Comparison of ENCODE assay signal across 10 cellular contexts in genomic region chr18:34039194-34039593, GRCh38.
DNase-seq lines count a peak whose midpoint lies in the region; ATAC-seq and TF ChIP-seq lines count a peak whose summit lies in the region.
"Had no signal": no experiment of that assay in that cellular context is flagged by ENCODE, and none has a peak within 500 bp of the region (broad histone marks: within the 10 kb centered on the region; RNA-seq: fewer than 3 reads in every experiment).

No MANE protein-coding gene starts in this region.

- peak overlapping the region; percentile 87 for H2AFZ ChIP-seq in OCI-LY7 (ENCODE audit: low read length)

- POLR2A ChIA-PET in OCI-LY7 (lab: Charles Lee) = interaction anchor here (1.0 kb wide), 1 partner anchor 53 kb away, joined by 4 read pairs; no protein-coding TSS in a partner anchor

- CTCF ChIA-PET in OCI-LY7 (lab: Charles Lee; ENCODE audit: unreplicated experiment) = no interaction called here

- in situ Hi-C loops in GM13977 (cut with MboI; ENCODE audit: low pct_unique_long_range_greater_than_20kb, low sequenced_read_pairs, unreplicated experiment) = no loop called here

- H3K79me2 ChIP-seq in OCI-LY7 (ENCODE audit: insufficient read depth, low read depth, low read length) = no peaks in the 10 kb centered on the region

- DNase-seq in OCI-LY7 (ENCODE audit: low spot score) (peak; percentile 25), left lung (no peak), NCI-H1417 treated with DMSO at 0.1 percent for 48 hours (lab: John Stamatoyannopoulos, UW) (no peak), NCI-H524 treated with DMSO at 0.1 percent for 48 hours (lab: John Stamatoyannopoulos, UW) (no peak), GM13977 (ENCODE audit: low spot score) (no peak)
- no peak for DNase-seq in stimulated activated CD4-positive, alpha-beta T cell treated with anti-CD3 and anti-CD28 coated beads, Interleukin-15, amount 100 ng/mL, for 24 hours
- DNase-seq: activated CD8-positive, alpha-beta T cell treated with anti-CD3 and anti-CD28 coated beads for 36 hours had no signal

- H3K36me3 ChIP-seq in OCI-LY7 (ENCODE audit: insufficient read depth, low read length) = no peaks in the 10 kb centered on the region
- H3K36me3 ChIP-seq in left lung = no peaks in the 10 kb centered on the region
- H3K36me3 ChIP-seq: neutrophil had no signal

- H3K4me1 ChIP-seq in OCI-LY7 (ENCODE audit: insufficient read depth, low read length, poor library complexity, severe bottlenecking) (no peaks in the 10 kb centered on the region), left lung (no peaks in the 10 kb centered on the region)

- no TSS peak for BruUV-seq in OCI-LY7 (replicated peaks; lab: Mats Ljungman, UMichigan)

- no peaks in the 10 kb centered on the region for H3K27me3 ChIP-seq in left lung
- H3K27me3 ChIP-seq: neutrophil had no signal

- no peak overlapping the region for H3K4me3 ChIP-seq in OCI-LY7 (ENCODE audit: low read depth, low read length, poor library complexity, severe bottlenecking)
- H3K4me3 ChIP-seq in left lung = no peak overlapping the region

- no peaks in the 10 kb centered on the region for H4K20me1 ChIP-seq in OCI-LY7 (ENCODE audit: insufficient read depth, low read length)

- TF ChIP-seq CTCF in OCI-LY7 (conservative IDR thresholded peaks at IDR 0.05; ENCODE audit: low read length) = no peak
- TF ChIP-seq CTCF in left lung (IDR thresholded peaks at IDR 0.05) = no peak
- no peak for TF ChIP-seq CTCF in GM13977 (IDR thresholded peaks at IDR 0.05; ENCODE audit: extremely low read depth, insufficient read depth, missing control alignments)

- ATAC-seq in GM18517 (IDR thresholded peaks at IDR 0.05; ENCODE audit: unreplicated experiment) (peak; percentile 70), HG02759 (IDR thresholded peaks at IDR 0.05; ENCODE audit: unreplicated experiment) (peak; percentile 71), left lung (peak; percentile 32)
- ATAC-seq: activated CD8-positive, alpha-beta T cell treated with anti-CD3 and anti-CD28 coated beads for 36 hours had no signal

- peak overlapping the region; percentile 54 for H3K4me2 ChIP-seq in OCI-LY7 (ENCODE audit: low read length)

- intact Hi-C loops in OCI-LY7 (cut with micrococcal nuclease; ENCODE audit: unreplicated experiment) (no loop called here), left lung (cut with DNase I) (no loop called here)

- H3K9me3 ChIP-seq in OCI-LY7 (ENCODE audit: low read length) (no peaks in the 10 kb centered on the region), left lung (peaks cover 0 to 1% of the 10 kb centered on the region in 2 donors)
- H3K9me3 ChIP-seq: neutrophil had no signal

- no peak overlapping the region for H3K27ac ChIP-seq in OCI-LY7 (ENCODE audit: low read depth, low read length, poor library complexity, severe bottlenecking)
- H3K27ac ChIP-seq in left lung = no peak overlapping the region
- H3K27ac ChIP-seq: neutrophil had no signal

- H3K9me2 ChIP-seq in OCI-LY7 (ENCODE audit: insufficient read depth, low read length) = no peaks in the 10 kb centered on the region
